ENCODE assay signal across 8 cellular contexts in genomic region chr7:131109757-131110293, GRCh38.
A peak's percentile ranks its signal among the peaks of the same experiment; 100 is the strongest.
DNase-seq lines count a peak whose midpoint lies in the region; ATAC-seq and TF ChIP-seq lines count a peak whose summit lies in the region.

No MANE protein-coding gene starts in this region.

- DNase-seq in GM06990 (ENCODE audit: extremely low read depth, insufficient read length) (peak; percentile 85), NCI-H82 treated with DMSO at 0.1 percent for 48 hours (lab: John Stamatoyannopoulos, UW; ENCODE audit: unreplicated experiment) (peak; percentile 24), endodermal cell (peak; percentile 94)
- peak; percentile 70 for DNase-seq in activated CD8-positive, alpha-beta memory T cell treated with anti-CD3 and anti-CD28 coated beads, Interleukin-2, amount 50 U/mL, for 4 hours
- DNase-seq in stimulated activated CD8-positive, alpha-beta memory T cell treated with anti-CD3 and anti-CD28 coated beads, Interleukin-15, amount 100 ng/mL, for 4 hours (ENCODE audit: low read depth in 2 of 2), result peak; percentile 51 to 53

- H3K4me1 ChIP-seq in endodermal cell (ENCODE audit: control insufficient read depth, insufficient read depth, low read length) (peaks cover 4% of the 10 kb centered on the region), mesodermal cell (ENCODE audit: control insufficient read depth, insufficient read depth, low read length, poor library complexity, severe bottlenecking) (peaks cover 26% of the 10 kb centered on the region)

- H3K27me3 ChIP-seq in GM06990 (replicated peaks; ENCODE audit: control insufficient read depth, insufficient read depth, low read length) (no peaks in the 10 kb centered on the region), endodermal cell (ENCODE audit: control insufficient read depth, insufficient read depth, low read length, poor library complexity, severe bottlenecking) (peaks cover 28% of the 10 kb centered on the region)

- H3K27me3 Mint-ChIP-seq in endodermal cell (ENCODE audit: insufficient read depth), result peaks cover 39% of the 10 kb centered on the region

- H3K4me3 ChIP-seq in GM06990 (replicated peaks; ENCODE audit: low read depth, low read length) (peak overlapping the region; percentile 97), endodermal cell (ENCODE audit: low read length) (peak overlapping the region; percentile 85), mesodermal cell (ENCODE audit: extremely low read depth, insufficient read depth, low read length, poor library complexity, severe bottlenecking) (peak overlapping the region; percentile 46)

- H3K9ac ChIP-seq in endodermal cell (ENCODE audit: extremely low read depth, low read length, poor library complexity, severe bottlenecking), result peak overlapping the region; percentile 72

- ATAC-seq in HG02973 (IDR thresholded peaks at IDR 0.05; ENCODE audit: unreplicated experiment) (peak; percentile 23), GM18870 (IDR thresholded peaks at IDR 0.05; ENCODE audit: unreplicated experiment) (no peak)

- peak overlapping the region; percentile 92 for H3K27ac Mint-ChIP-seq in endodermal cell

- peak overlapping the region; percentile 77 for H3K4me3 Mint-ChIP-seq in endodermal cell

- H3K36me3 ChIP-seq in GM06990 (ENCODE audit: control insufficient read depth, insufficient read depth, low read length) (no peaks in the 10 kb centered on the region; the same call in 1 of the 2 replicates), endodermal cell (ENCODE audit: control insufficient read depth, insufficient read depth, low read length) (no peaks in the 10 kb centered on the region), mesodermal cell (ENCODE audit: control insufficient read depth, insufficient read depth, low read length) (peaks cover under 1% of the 10 kb centered on the region)

- WGBS in endodermal cell (ENCODE audit: insufficient coverage in 1 of 2, insufficient read length in 1 of 2), 2 experiments, result 1% methylated on average over 14 to 37 of the region's 37 CpGs
- 1 to 2% methylated on average over 7 to 25 of the region's 37 CpGs for WGBS in mesodermal cell (ENCODE audit: insufficient coverage in 2 of 2), 2 experiments

- H3K27ac ChIP-seq in endodermal cell (ENCODE audit: low read depth, low read length) (no peak overlapping the region), mesodermal cell (ENCODE audit: low read depth, low read length, severe bottlenecking) (peak overlapping the region; percentile 72)

- H3K4me1 Mint-ChIP-seq in endodermal cell, result peaks cover 27% of the 10 kb centered on the region

- H3K36me3 Mint-ChIP-seq in endodermal cell (ENCODE audit: low read depth), result no peaks in the 10 kb centered on the region

- TF ChIP-seq CTCF in GM06990 (IDR thresholded peaks at IDR 0.05; ENCODE audit: insufficient read depth, low read length, poor library complexity, severe bottlenecking) (no peak), endodermal cell (conservative IDR thresholded peaks at IDR 0.05) (no peak)

- H3K9me3 ChIP-seq in endodermal cell (ENCODE audit: control insufficient read depth, low read length) (no peaks in the 10 kb centered on the region), mesodermal cell (ENCODE audit: control insufficient read depth, low read length) (no peaks in the 10 kb centered on the region)

- H3K9me3 Mint-ChIP-seq in endodermal cell, result no peaks in the 10 kb centered on the region

Comparison
In these comparisons a context has a peak if more than half of its experiments do, and no peak if none do; other contexts are left out.
1. DNase-seq: peak in every context shown above with its lines; median percentile 94 in endodermal cell; 85 in GM06990; 70 in activated CD8-positive, alpha-beta memory T cell treated with anti-CD3 and anti-CD28 coated beads, Interleukin-2, amount 50 U/mL, for 4 hours; 52 in stimulated activated CD8-positive, alpha-beta memory T cell treated with anti-CD3 and anti-CD28 coated beads, Interleukin-15, amount 100 ng/mL, for 4 hours; 24 in NCI-H82 treated with DMSO at 0.1 percent for 48 hours.
2. H3K4me3 ChIP-seq: peak in every context shown above with its lines; median percentile 97 in GM06990; 85 in endodermal cell; 46 in mesodermal cell.